In the genomic region with DNA sequence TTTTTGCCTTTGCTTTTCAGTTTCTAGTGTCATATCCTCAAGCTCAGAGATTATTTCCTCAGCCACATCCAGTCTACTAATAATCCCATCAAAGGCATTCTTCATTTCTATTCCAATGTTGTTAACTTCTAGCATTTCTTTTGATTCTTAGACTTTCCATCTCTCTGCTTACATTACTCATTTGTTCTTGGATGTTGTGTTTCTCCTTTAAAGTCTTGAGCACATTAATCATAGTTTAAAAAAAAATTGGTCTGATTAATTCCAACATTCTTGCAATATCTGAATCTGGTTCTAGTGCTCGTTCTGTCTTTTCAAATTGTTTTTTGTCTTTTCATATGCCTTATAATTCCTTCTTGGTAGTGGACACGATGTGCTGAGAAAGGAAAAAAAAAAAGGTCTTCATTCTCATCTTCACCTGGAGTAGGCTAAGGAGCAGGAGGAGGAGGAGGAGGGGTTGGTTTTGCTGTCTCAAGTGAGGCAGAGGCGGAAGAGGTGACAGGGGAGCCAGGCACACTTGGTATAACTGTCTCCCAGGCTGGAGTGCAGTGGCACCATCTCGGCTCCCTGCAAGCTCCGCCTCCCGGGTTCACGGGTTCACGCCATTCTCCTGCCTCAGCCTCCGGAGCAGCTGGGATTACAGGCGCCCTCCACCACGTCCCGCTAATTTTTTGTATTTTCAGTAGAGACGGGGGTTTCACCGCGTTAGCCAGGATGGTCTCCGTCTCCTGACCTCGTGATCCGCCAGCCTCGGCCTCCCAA, we compare ENCODE assay signal across 1 cellular context.
TF ChIP-seq lines count a peak whose summit lies in the region.

No MANE protein-coding gene starts in this region.

TF ChIP-seq in GM23338, 12 proteins besides CTCF, POLR2A, EP300 and RAD21 (continued from another document):
- TF ChIP-seq ZNF331 (CRISPR knock-in tag; IDR thresholded peaks at IDR 0.05; ENCODE audit: low read depth), result no peak
